Comparison of ENCODE assay signal across 14 cellular contexts in the genomic region with DNA sequence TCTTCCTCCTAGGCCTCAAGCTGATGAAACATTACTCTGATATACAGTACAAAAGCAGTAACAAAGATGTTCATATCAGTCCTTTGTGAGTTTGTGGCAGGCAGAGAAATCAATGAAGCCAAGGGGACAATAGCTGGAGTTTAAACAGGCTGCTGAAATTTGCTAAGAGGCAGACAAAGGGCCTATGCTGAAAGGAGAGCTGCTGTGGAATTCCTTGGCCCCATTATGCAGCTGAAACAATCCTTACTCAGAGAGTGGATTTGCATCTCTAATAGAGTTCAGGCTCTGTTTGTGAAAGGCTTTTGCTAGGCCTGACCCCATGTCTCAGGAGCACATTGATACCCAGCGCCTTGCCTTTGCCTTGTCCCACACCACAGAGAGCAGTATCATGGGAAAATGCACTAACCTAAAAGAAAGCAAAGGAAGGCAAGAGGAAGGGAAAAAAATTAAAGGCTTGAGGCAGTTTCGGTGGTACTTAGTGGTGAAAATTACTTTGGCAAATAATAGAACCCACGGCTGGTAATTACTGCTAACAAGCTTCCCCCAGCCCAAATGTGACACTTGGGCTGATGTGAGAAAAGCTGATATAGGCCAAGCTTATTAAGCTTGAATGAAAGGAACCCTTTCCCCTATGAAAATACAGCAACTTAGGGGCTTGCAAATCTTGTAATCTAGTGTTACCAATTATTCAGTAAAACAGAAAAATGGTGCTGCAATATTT.
DNase-seq lines count a peak whose midpoint lies in the region; TF ChIP-seq lines count a peak whose summit lies in the region.
"Had no signal": no experiment of that assay in that cellular context is flagged by ENCODE, and none has a peak within 500 bp of the region (broad histone marks: within the 10 kb centered on the region; RNA-seq: fewer than 3 reads in every experiment).

No MANE protein-coding gene starts in this region.

- no peak for TF ChIP-seq EP300 in ovary (IDR thresholded peaks at IDR 0.05)

- no peak for TF ChIP-seq POLR2A in ovary (IDR thresholded peaks at IDR 0.05)

- no peaks in the 10 kb centered on the region for H3K27me3 ChIP-seq in ectodermal cell (ENCODE audit: control insufficient read depth, insufficient read depth, low read length, poor library complexity, severe bottlenecking)
- H3K27me3 ChIP-seq in ovary: no peaks in the 10 kb centered on the region
- H3K27me3 ChIP-seq: Peyer's patch had no signal

- peak overlapping the region; percentile 81 for H3K27ac ChIP-seq in ectodermal cell (ENCODE audit: insufficient read depth, low read depth, low read length, poor library complexity, severe bottlenecking)
- no peak overlapping the region for H3K27ac ChIP-seq in ovary
- H3K27ac ChIP-seq: 22Rv1, parathyroid adenoma, Peyer's patch had no signal

- DNase-seq in NCI-H1417 (lab: John Stamatoyannopoulos, UW): peak in 2 of 3 experiments; percentile 32 to 81
- no peak for DNase-seq in NCI-H1417 treated with DMSO at 0.1 percent for 48 hours (lab: John Stamatoyannopoulos, UW)
- peak; percentile 31 for DNase-seq in iPS-NIHi7 (ENCODE audit: extremely low spot score)
- peak; percentile 68 for DNase-seq in retina
- no peak for DNase-seq in NCI-H128 (lab: John Stamatoyannopoulos, UW; ENCODE audit: unreplicated experiment)
- DNase-seq in ovary: no peak
- DNase-seq in effector CD8-positive, alpha-beta T cell (lab: John Stamatoyannopoulos, UW): no peak
- DNase-seq: activated T-cell treated with anti-CD3 and anti-CD28 coated beads, Interleukin-2, amount 50 U/mL, for 24 hours; kidney; Peyer's patch; stimulated activated naive CD8-positive, alpha-beta T cell treated with anti-CD3 and anti-CD28 coated beads, Interleukin-15, Interleukin-2, amounts not matched to agents 100 U/mL and 50 U/mL, for 24 hours had no signal

- H3K4me3 ChIP-seq in ectodermal cell (ENCODE audit: insufficient read depth, low read depth, low read length) (no peak overlapping the region), ovary (no peak overlapping the region)
- H3K4me3 ChIP-seq: Peyer's patch had no signal

- H3K4me1 ChIP-seq in ectodermal cell (ENCODE audit: control insufficient read depth, insufficient read depth, low read length): peaks cover 14% of the 10 kb centered on the region
- no peaks in the 10 kb centered on the region for H3K4me1 ChIP-seq in ovary (ENCODE audit: insufficient read depth)
- H3K4me1 ChIP-seq: parathyroid adenoma, Peyer's patch had no signal

- WGBS in ectodermal cell, 2 experiments: 4 to 5% methylated on average over 3 of the region's 3 CpGs
- 82 to 89% (median 85%) methylated on average over 3 of the region's 3 CpGs for WGBS in ovary, 3 donors

- no peak for TF ChIP-seq CTCF in ovary (IDR thresholded peaks at IDR 0.05)

- no peaks in the 10 kb centered on the region for H3K9me3 ChIP-seq in ectodermal cell (ENCODE audit: control insufficient read depth, low read length)
- no peaks in the 10 kb centered on the region for H3K9me3 ChIP-seq in ovary
- H3K9me3 ChIP-seq: Peyer's patch had no signal

- intact Hi-C loops in ovary (cut with DNase I): loop anchor here in 1 of 4 donors (2.0 kb wide), 1 partner anchor 22 kb away; no protein-coding TSS in a partner anchor

- H3K36me3 ChIP-seq in ectodermal cell (ENCODE audit: control insufficient read depth, insufficient read depth, low read length): no peaks in the 10 kb centered on the region
- no peaks in the 10 kb centered on the region for H3K36me3 ChIP-seq in ovary
- H3K36me3 ChIP-seq: Peyer's patch had no signal

Comparison
In these comparisons a context has a peak if more than half of its experiments do, and no peak if none do; other contexts are left out.
1. DNase-seq: peak in NCI-H1417 (2 of 3), iPS-NIHi7 (single experiment) and retina (single experiment); none in NCI-H1417 treated with DMSO at 0.1 percent for 48 hours (single experiment), NCI-H128 (single experiment), ovary (0 of 5) and effector CD8-positive, alpha-beta T cell (single experiment).